In the genomic region with DNA sequence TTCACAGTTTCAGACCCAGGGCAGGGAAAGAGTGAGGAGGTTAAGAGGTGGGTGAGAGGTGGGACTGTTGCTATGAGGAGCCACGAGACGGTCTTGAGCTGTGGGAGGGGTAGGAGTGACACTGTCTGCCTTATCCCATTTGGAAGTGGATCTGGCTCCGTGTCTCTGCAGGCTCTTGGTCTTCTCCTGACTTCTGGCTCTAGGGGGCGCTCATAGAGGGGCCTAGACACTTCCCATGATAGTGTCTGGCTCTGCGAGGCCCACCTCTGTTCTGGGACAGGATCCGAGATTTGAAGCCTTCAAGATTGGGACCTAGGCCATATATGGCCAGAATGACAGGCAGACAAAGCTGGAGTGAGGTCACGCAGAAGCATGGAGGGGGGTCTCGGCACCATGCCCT, we compare ENCODE assay signal across 28 cellular contexts.
DNase-seq lines count a peak whose midpoint lies in the region; ATAC-seq, FAIRE-seq and TF ChIP-seq lines count a peak whose summit lies in the region.
"Had no signal": no experiment of that assay in that cellular context is flagged by ENCODE, and none has a peak within 500 bp of the region (broad histone marks: within the 10 kb centered on the region; RNA-seq: fewer than 3 reads in every experiment).

No MANE protein-coding gene starts in this region.

- no peak overlapping the region for H2AK5ac ChIP-seq in H1 (ENCODE audit: low read depth, low read length)

- no peak overlapping the region for H2BK120ac ChIP-seq in H1 (replicated peaks; ENCODE audit: low read depth, low read length)

- peaks cover 8% of the 10 kb centered on the region for H3K27me3 Mint-ChIP-seq in activated T-cell treated with anti-CD3 and anti-CD28 coated beads, Interleukin-2, amount 50 U/mL, for 4 hours (ENCODE audit: low read depth)
- peaks cover 12% of the 10 kb centered on the region for H3K27me3 Mint-ChIP-seq in stimulated activated memory B cell treated with anti-CD40 and anti-IgM and Interleukin-4, amounts not matched to agents 10 μg/mL and 1 μg/mL and 100 μg/mL, for 72 hours

- DNase-seq in cardiac septum (ENCODE audit: low spot score) (peak; percentile 62), heart right ventricle (no peak), Karpas-422 (peak; percentile 58), H1 (ENCODE audit: low read depth in 1 of 2, low spot score in 2 of 2) (peak in 1 of 2 experiments; percentile 71)
- DNase-seq in activated T-cell treated with anti-CD3 and anti-CD28 coated beads, Interleukin-2, amount 50 U/mL, for 4 hours: no peak
- DNase-seq in stimulated activated CD4-positive, alpha-beta T cell treated with anti-CD3 and anti-CD28 coated beads, Interleukin-4, amount 100 ng/mL, for 4 hours: no peak
- DNase-seq: activated naive CD4-positive, alpha-beta T cell; amniotic stem cell; caudate nucleus; DMS153; dorsolateral prefrontal cortex; foreskin keratinocyte; hypothalamus; IMR-90; kidney glomerular epithelial cell; mammary epithelial cell; MG63; NCI-H146; occipital lobe; retina; Right ventricle myocardium superior; substantia nigra had no signal

- no peaks in the 10 kb centered on the region for H3K36me3 Mint-ChIP-seq in activated T-cell treated with anti-CD3 and anti-CD28 coated beads, Interleukin-2, amount 50 U/mL, for 4 hours (ENCODE audit: insufficient read depth)
- peaks cover 3% of the 10 kb centered on the region for H3K36me3 Mint-ChIP-seq in stimulated activated memory B cell treated with anti-CD40 and anti-IgM and Interleukin-4, amounts not matched to agents 10 μg/mL and 1 μg/mL and 100 μg/mL, for 72 hours

- TF ChIP-seq RAD21 in H1 (IDR thresholded peaks at IDR 0.05 in 1 of 2, conservative IDR thresholded peaks at IDR 0.05 in 1 of 2; ENCODE audit: low read depth in 2 of 2, low read length in 2 of 2): peak; percentile 39 to 56; a peak in 3 of 4 replicates

- no peak overlapping the region for H2BK5ac ChIP-seq in H1 (ENCODE audit: low read depth, low read length)

- no peak overlapping the region for H3K4ac ChIP-seq in H1 (replicated peaks; ENCODE audit: insufficient read length, low read depth, low read length)

- TF ChIP-seq POLR2A in H1 (IDR thresholded peaks at IDR 0.05; ENCODE audit: control extremely low read depth in 1 of 2, low read depth in 2 of 2, low read length in 2 of 2): no peak

- no peaks in the 10 kb centered on the region for H3K36me3 ChIP-seq in heart right ventricle
- no peaks in the 10 kb centered on the region for H3K36me3 ChIP-seq in Karpas-422 (ENCODE audit: insufficient read depth, low read length)
- no peaks in the 10 kb centered on the region for H3K36me3 ChIP-seq in H1 (ENCODE audit: control insufficient read depth in 2 of 4, insufficient read depth in 4 of 4, low read length in 3 of 4)
- H3K36me3 ChIP-seq: MG63, vagina had no signal

- no peaks in the 10 kb centered on the region for H3K79me1 ChIP-seq in H1 (ENCODE audit: low read depth, low read length)

- peaks cover 15% of the 10 kb centered on the region for H3K9me3 Mint-ChIP-seq in activated T-cell treated with anti-CD3 and anti-CD28 coated beads, Interleukin-2, amount 50 U/mL, for 4 hours
- peaks cover 9% of the 10 kb centered on the region for H3K9me3 Mint-ChIP-seq in stimulated activated memory B cell treated with anti-CD40 and anti-IgM and Interleukin-4, amounts not matched to agents 10 μg/mL and 1 μg/mL and 100 μg/mL, for 72 hours

- no peak overlapping the region for H3K56ac ChIP-seq in H1 (replicated peaks; ENCODE audit: insufficient read length, low read depth, low read length)

- H3K27ac ChIP-seq in heart right ventricle: no peak overlapping the region
- H3K27ac ChIP-seq in Karpas-422 (ENCODE audit: low read length): no peak overlapping the region
- H3K27ac ChIP-seq in H1 (ENCODE audit: low read depth, low read length): no peak overlapping the region
- H3K27ac ChIP-seq: dorsolateral prefrontal cortex, epithelial cell of prostate, foreskin keratinocyte, HL-60, vagina, VCaP had no signal

- H2BK20ac ChIP-seq in H1 (ENCODE audit: low read length): no peak overlapping the region

- no peak for TF ChIP-seq EP300 in H1 (IDR thresholded peaks at IDR 0.05; ENCODE audit: borderline replicate concordance in 1 of 2, low read depth in 2 of 2, low read length in 2 of 2)

- H3K4me2 ChIP-seq in Karpas-422 (ENCODE audit: low read depth, low read length, poor library complexity, severe bottlenecking) (no peak overlapping the region), H1 (ENCODE audit: insufficient read depth in 1 of 2, low read depth in 2 of 2, low read length in 2 of 2) (no peak overlapping the region)

- no peaks in the 10 kb centered on the region for H3K9me2 ChIP-seq in Karpas-422 (replicated peaks; ENCODE audit: insufficient read depth, low read length)

- POLR2A ChIA-PET in H1 (lab: Charles Lee; ENCODE audit: partially characterized antibody): no interaction called here

- H3K23me2 ChIP-seq in H1 (ENCODE audit: low read depth, low read length): no peaks in the 10 kb centered on the region

- peaks cover 0 to 3% (median 0%) of the 10 kb centered on the region in 7 donors for H3K27me3 ChIP-seq in heart right ventricle
- H3K27me3 ChIP-seq in Karpas-422 (ENCODE audit: low read length): peaks cover 3% of the 10 kb centered on the region; the same call in 1 of the 2 replicates
- H3K27me3 ChIP-seq in H1 (replicated peaks in 1 of 4; ENCODE audit: control insufficient read depth in 3 of 4, extremely low read depth in 1 of 4, insufficient read depth in 3 of 4, low read length in 3 of 4): no peaks in the 10 kb centered on the region
- H3K27me3 ChIP-seq: dorsolateral prefrontal cortex, foreskin keratinocyte, vagina had no signal

- H3K27ac Mint-ChIP-seq in stimulated activated memory B cell treated with anti-CD40 and anti-IgM and Interleukin-4, amounts not matched to agents 10 μg/mL and 1 μg/mL and 100 μg/mL, for 72 hours: no peak overlapping the region

- 39 to 47% methylated on average over 8 of the region's 8 CpGs for WGBS in heart right ventricle, 2 donors
- 70% methylated on average over 8 of the region's 8 CpGs; no CpG with 5 or more reads in 1 of the 2 experiments for WGBS in H1 (ENCODE audit: extremely low coverage in 1 of 2, insufficient coverage in 1 of 2, insufficient read length in 1 of 2, insufficient replicate concordance in 2 of 2, low coverage in 1 of 2, low lambda C conversion rate in 2 of 2, missing lambda C conversion rate in 1 of 2), 2 experiments

- H2AFZ ChIP-seq in Karpas-422 (ENCODE audit: low read length): no peak overlapping the region
- no peak overlapping the region; the same call in 1 of the 2 replicates for H2AFZ ChIP-seq in H1 (ENCODE audit: low read length)

- intact Hi-C loops in cardiac septum (cut with DNase I) (no loop called here), heart right ventricle (cut with DNase I) (no loop called here)

- H3K9ac ChIP-seq in Karpas-422 (ENCODE audit: low read length) (no peak overlapping the region), H1 (replicated peaks in 1 of 4; ENCODE audit: extremely low read depth in 1 of 4, low read depth in 3 of 4, low read length in 3 of 4) (no peak overlapping the region)

- no peak overlapping the region for H3K4me3 Mint-ChIP-seq in activated T-cell treated with anti-CD3 and anti-CD28 coated beads, Interleukin-2, amount 50 U/mL, for 4 hours
- no peak overlapping the region for H3K4me3 Mint-ChIP-seq in stimulated activated memory B cell treated with anti-CD40 and anti-IgM and Interleukin-4, amounts not matched to agents 10 μg/mL and 1 μg/mL and 100 μg/mL, for 72 hours

- H3K4me3 ChIP-seq in heart right ventricle: no peak overlapping the region
- H3K4me3 ChIP-seq in Karpas-422 (ENCODE audit: low read length): no peak overlapping the region
- no peak overlapping the region for H3K4me3 ChIP-seq in H1 (ENCODE audit: extremely low read depth in 1 of 4, insufficient read depth in 2 of 4, low read depth in 3 of 4, low read length in 4 of 4)
- H3K4me3 ChIP-seq: dorsolateral prefrontal cortex, MG63, vagina had no signal

- H3K14ac ChIP-seq in H1 (ENCODE audit: insufficient read length): no peak overlapping the region

- peak; percentile 13 for FAIRE-seq in H1 (lab: Jason Lieb, UNC)

- ATAC-seq in heart right ventricle: no peak
- ATAC-seq in activated T-cell treated with anti-CD3 and anti-CD28 coated beads, Interleukin-2, amount 50 U/mL, for 4 hours: no peak
- no peak for ATAC-seq in GM21529 (IDR thresholded peaks at IDR 0.05; ENCODE audit: unreplicated experiment)
- ATAC-seq in stimulated activated memory B cell treated with anti-CD40 and anti-IgM and Interleukin-4, amounts not matched to agents 10 μg/mL and 1 μg/mL and 100 μg/mL, for 72 hours: no peak
- ATAC-seq: foreskin keratinocyte had no signal

- TF ChIP-seq CTCF in heart right ventricle (IDR thresholded peaks at IDR 0.05) (no peak), H1 (IDR thresholded peaks at IDR 0.05; ENCODE audit: control extremely low read depth in 1 of 3, insufficient read depth in 1 of 3, low read depth in 1 of 3, low read length in 3 of 3) (peak; percentile 38 to 76 (median 64))

- H4K20me1 ChIP-seq in Karpas-422 (ENCODE audit: insufficient read depth, low read depth, low read length): no peaks in the 10 kb centered on the region
- H4K20me1 ChIP-seq in H1 (replicated peaks in 1 of 2; ENCODE audit: control insufficient read depth in 1 of 2, insufficient read depth in 2 of 2, low read length in 2 of 2): no peaks in the 10 kb centered on the region

- H3K9me3 ChIP-seq in heart right ventricle: peaks cover 0 to 24% (median 15%) of the 10 kb centered on the region in 11 donors
- H3K9me3 ChIP-seq in Karpas-422 (ENCODE audit: low read length): peaks cover 5% of the 10 kb centered on the region; the same call in 1 of the 2 replicates
- H3K9me3 ChIP-seq in H1 (ENCODE audit: insufficient read depth in 2 of 2, low read depth in 1 of 2, low read length in 1 of 2): peaks cover 6% of the 10 kb centered on the region in 2 experiments; a peak in 3 of 4 replicates

- H3K4me1 ChIP-seq in heart right ventricle (no peaks in the 10 kb centered on the region), Karpas-422 (ENCODE audit: low read length) (peaks cover under 1% of the 10 kb centered on the region; the same call in 1 of the 2 replicates), H1 (replicated peaks in 1 of 4; ENCODE audit: control insufficient read depth in 3 of 4, insufficient read depth in 4 of 4, low read length in 3 of 4) (no peaks in the 10 kb centered on the region)
- H3K4me1 ChIP-seq: foreskin keratinocyte, vagina had no signal

- no peak overlapping the region for H4K5ac ChIP-seq in H1 (ENCODE audit: insufficient read length, low read depth, low read length)

- CTCF ChIA-PET in H1 (lab: Charles Lee; ENCODE audit: partially characterized antibody): interaction anchor here (0.6 to 3.2 kb wide), 47 partner anchors 8 to 1011 kb away, joined by 3 to 27 read pairs (median 4); no protein-coding TSS in a partner anchor

- H2BK15ac ChIP-seq in H1 (ENCODE audit: low read length): no peak overlapping the region

- H3K79me2 ChIP-seq in Karpas-422 (ENCODE audit: low read length): no peaks in the 10 kb centered on the region
- H3K79me2 ChIP-seq in H1 (ENCODE audit: control insufficient read depth in 1 of 2, insufficient read depth in 2 of 2, low read length in 2 of 2): no peaks in the 10 kb centered on the region

- no peaks in the 10 kb centered on the region for H3K4me1 Mint-ChIP-seq in activated T-cell treated with anti-CD3 and anti-CD28 coated beads, Interleukin-2, amount 50 U/mL, for 4 hours (ENCODE audit: low read depth)
- no peaks in the 10 kb centered on the region for H3K4me1 Mint-ChIP-seq in stimulated activated memory B cell treated with anti-CD40 and anti-IgM and Interleukin-4, amounts not matched to agents 10 μg/mL and 1 μg/mL and 100 μg/mL, for 72 hours

- H4K8ac ChIP-seq in H1 (ENCODE audit: extremely low read depth, insufficient read depth, low read length): no peak overlapping the region

- no peak overlapping the region for H3K23ac ChIP-seq in H1 (ENCODE audit: insufficient read length)

- H3K18ac ChIP-seq in H1 (ENCODE audit: extremely low read depth, low read length): no peak overlapping the region

- H2BK12ac ChIP-seq in H1 (ENCODE audit: low read depth, low read length): no peak overlapping the region

- no peak overlapping the region for H4K91ac ChIP-seq in H1 (replicated peaks; ENCODE audit: insufficient read length, low read length)

Comparison
In these comparisons a context has a peak if more than half of its experiments do, and no peak if none do; other contexts are left out.
1. DNase-seq: peak in cardiac septum (single experiment) and Karpas-422 (single experiment); none in heart right ventricle (0 of 2), activated T-cell treated with anti-CD3 and anti-CD28 coated beads, Interleukin-2, amount 50 U/mL, for 4 hours (single experiment) and stimulated activated CD4-positive, alpha-beta T cell treated with anti-CD3 and anti-CD28 coated beads, Interleukin-4, amount 100 ng/mL, for 4 hours (0 of 2).
2. CTCF ChIP-seq: peak in H1 (3 of 3); none in heart right ventricle (0 of 9).